Comparison of ENCODE assay signal across 1 cellular context in the genomic region with DNA sequence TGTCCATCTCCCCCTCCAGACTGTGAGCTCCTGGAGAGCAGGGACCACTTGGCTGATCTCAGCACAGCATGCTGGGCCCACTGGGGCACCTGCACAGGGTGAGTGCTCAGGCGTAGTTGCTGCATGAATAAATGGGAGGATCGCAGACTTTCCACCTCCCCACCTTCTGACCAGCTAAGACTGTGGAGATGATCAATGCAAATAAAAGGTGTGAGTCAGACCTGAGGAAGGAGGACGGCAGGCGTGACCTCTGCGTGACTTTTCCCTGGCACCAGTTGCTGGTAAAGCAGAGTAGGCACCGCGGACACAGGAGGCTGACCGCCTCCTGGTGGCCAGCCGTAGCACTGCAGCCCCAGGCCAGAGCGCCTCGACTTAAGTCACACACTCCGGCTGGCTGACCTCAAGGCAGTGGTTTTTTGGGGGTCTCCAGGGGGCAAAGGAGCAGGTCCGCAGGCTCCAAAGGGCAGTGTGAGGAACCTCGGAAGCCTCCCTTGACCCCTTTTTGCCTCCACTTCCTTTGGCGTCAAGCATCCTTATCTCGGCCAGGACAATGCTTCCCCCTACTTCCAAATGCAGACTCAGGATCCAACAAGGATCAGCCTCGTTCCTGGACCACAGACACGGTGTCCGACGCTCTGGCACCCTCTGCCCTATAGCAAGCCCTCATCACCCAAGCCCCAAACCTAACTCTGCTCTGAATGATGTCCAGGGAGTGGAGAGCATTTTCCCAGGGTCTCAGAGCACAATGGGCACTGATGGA.
A peak's percentile ranks its signal among the peaks of the same experiment; 100 is the strongest.
TF ChIP-seq lines count a peak whose summit lies in the region.

No MANE protein-coding gene starts in this region.

TF ChIP-seq in HepG2, 621 proteins besides CTCF, POLR2A, EP300 and RAD21 (continued from another document and continues in another):
- TF ChIP-seq, protein P1, sequence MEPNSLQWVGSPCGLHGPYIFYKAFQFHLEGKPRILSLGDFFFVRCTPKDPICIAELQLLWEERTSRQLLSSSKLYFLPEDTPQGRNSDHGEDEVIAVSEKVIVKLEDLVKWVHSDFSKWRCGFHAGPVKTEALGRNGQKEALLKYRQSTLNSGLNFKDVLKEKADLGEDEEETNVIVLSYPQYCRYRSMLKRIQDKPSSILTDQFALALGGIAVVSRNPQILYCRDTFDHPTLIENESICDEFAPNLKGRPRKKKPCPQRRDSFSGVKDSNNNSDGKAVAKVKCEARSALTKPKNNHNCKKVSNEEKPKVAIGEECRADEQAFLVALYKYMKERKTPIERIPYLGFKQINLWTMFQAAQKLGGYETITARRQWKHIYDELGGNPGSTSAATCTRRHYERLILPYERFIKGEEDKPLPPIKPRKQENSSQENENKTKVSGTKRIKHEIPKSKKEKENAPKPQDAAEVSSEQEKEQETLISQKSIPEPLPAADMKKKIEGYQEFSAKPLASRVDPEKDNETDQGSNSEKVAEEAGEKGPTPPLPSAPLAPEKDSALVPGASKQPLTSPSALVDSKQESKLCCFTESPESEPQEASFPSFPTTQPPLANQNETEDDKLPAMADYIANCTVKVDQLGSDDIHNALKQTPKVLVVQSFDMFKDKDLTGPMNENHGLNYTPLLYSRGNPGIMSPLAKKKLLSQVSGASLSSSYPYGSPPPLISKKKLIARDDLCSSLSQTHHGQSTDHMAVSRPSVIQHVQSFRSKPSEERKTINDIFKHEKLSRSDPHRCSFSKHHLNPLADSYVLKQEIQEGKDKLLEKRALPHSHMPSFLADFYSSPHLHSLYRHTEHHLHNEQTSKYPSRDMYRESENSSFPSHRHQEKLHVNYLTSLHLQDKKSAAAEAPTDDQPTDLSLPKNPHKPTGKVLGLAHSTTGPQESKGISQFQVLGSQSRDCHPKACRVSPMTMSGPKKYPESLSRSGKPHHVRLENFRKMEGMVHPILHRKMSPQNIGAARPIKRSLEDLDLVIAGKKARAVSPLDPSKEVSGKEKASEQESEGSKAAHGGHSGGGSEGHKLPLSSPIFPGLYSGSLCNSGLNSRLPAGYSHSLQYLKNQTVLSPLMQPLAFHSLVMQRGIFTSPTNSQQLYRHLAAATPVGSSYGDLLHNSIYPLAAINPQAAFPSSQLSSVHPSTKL (CRISPR knock-in tag; IDR thresholded peaks at IDR 0.05): peak; percentile 55
- TF ChIP-seq, protein P2, sequence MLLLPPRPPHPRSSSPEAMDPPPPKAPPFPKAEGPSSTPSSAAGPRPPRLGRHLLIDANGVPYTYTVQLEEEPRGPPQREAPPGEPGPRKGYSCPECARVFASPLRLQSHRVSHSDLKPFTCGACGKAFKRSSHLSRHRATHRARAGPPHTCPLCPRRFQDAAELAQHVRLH (CRISPR knock-in tag; IDR thresholded peaks at IDR 0.05; ENCODE audit: borderline replicate concordance, low read depth): peak; percentile 58; the same call in 1 of the 2 replicates
- TF ChIP-seq ZNF614 (CRISPR knock-in tag; IDR thresholded peaks at IDR 0.05; ENCODE audit: borderline replicate concordance) (0 out of 2 replicates have a peak, but pooled peaks have one; percentile 33), ZNF354B (CRISPR knock-in tag; IDR thresholded peaks at IDR 0.05) (0 out of 2 replicates have a peak, but pooled peaks have one; percentile 85), ETV5 (CRISPR knock-in tag; IDR thresholded peaks at IDR 0.05; ENCODE audit: borderline replicate concordance) (peak; percentile 17; the same call in 1 of the 2 replicates), NR2F1 (CRISPR knock-in tag; IDR thresholded peaks at IDR 0.05) (peak in 1 of 2 experiments; percentile 68; a peak in 1 of 4 replicates), CSRNP1 (CRISPR knock-in tag; IDR thresholded peaks at IDR 0.05) (peak; percentile 43; the same call in 1 of the 2 replicates), ZSCAN21 (CRISPR knock-in tag; IDR thresholded peaks at IDR 0.05; ENCODE audit: borderline replicate concordance) (no peak), PHF8 (CRISPR knock-in tag; IDR thresholded peaks at IDR 0.05) (no peak), ZSCAN5A (CRISPR knock-in tag; IDR thresholded peaks at IDR 0.05; ENCODE audit: borderline replicate concordance) (no peak), ZNF230 (CRISPR knock-in tag; IDR thresholded peaks at IDR 0.05) (no peak), GMEB1 (CRISPR knock-in tag; IDR thresholded peaks at IDR 0.05; ENCODE audit: borderline replicate concordance) (no peak), MXI1 (IDR thresholded peaks at IDR 0.05; ENCODE audit: borderline replicate concordance, low read depth, low read length) (no peak), ZNF260 (CRISPR knock-in tag; IDR thresholded peaks at IDR 0.05; ENCODE audit: borderline replicate concordance, low read depth) (no peak), ZC3H13 (CRISPR knock-in tag; IDR thresholded peaks at IDR 0.05) (no peak), MXD4 (CRISPR knock-in tag; IDR thresholded peaks at IDR 0.05) (peak; percentile 26; the same call in 1 of the 2 replicates), YEATS4 (CRISPR knock-in tag; IDR thresholded peaks at IDR 0.05; ENCODE audit: borderline replicate concordance) (no peak), ZNF138 (CRISPR knock-in tag; IDR thresholded peaks at IDR 0.05; ENCODE audit: low read depth) (no peak), ZNF777 (CRISPR knock-in tag; IDR thresholded peaks at IDR 0.05) (no peak), ZBTB44 (CRISPR knock-in tag; IDR thresholded peaks at IDR 0.05) (no peak), TFE3 (CRISPR knock-in tag; IDR thresholded peaks at IDR 0.05) (no peak), ZNF609 (CRISPR knock-in tag; IDR thresholded peaks at IDR 0.05; ENCODE audit: borderline replicate concordance) (no peak), HINFP (CRISPR knock-in tag; IDR thresholded peaks at IDR 0.05; ENCODE audit: low read depth) (no peak), ELF4 (CRISPR knock-in tag; IDR thresholded peaks at IDR 0.05; ENCODE audit: borderline replicate concordance) (no peak), YEATS2 (CRISPR knock-in tag; IDR thresholded peaks at IDR 0.05; ENCODE audit: borderline replicate concordance) (peak; percentile 58; the same call in 1 of the 2 replicates), RARA (CRISPR knock-in tag; IDR thresholded peaks at IDR 0.05) (peak; percentile 90), ZNF615 (CRISPR knock-in tag; IDR thresholded peaks at IDR 0.05; ENCODE audit: borderline replicate concordance) (no peak), NR3C1 (CRISPR knock-in tag; IDR thresholded peaks at IDR 0.05) (no peak), SALL1 (CRISPR knock-in tag; IDR thresholded peaks at IDR 0.05) (peak; percentile 47; the same call in 1 of the 2 replicates)
- TF ChIP-seq, protein P3, sequence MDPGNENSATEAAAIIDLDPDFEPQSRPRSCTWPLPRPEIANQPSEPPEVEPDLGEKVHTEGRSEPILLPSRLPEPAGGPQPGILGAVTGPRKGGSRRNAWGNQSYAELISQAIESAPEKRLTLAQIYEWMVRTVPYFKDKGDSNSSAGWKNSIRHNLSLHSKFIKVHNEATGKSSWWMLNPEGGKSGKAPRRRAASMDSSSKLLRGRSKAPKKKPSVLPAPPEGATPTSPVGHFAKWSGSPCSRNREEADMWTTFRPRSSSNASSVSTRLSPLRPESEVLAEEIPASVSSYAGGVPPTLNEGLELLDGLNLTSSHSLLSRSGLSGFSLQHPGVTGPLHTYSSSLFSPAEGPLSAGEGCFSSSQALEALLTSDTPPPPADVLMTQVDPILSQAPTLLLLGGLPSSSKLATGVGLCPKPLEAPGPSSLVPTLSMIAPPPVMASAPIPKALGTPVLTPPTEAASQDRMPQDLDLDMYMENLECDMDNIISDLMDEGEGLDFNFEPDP (CRISPR knock-in tag; conservative IDR thresholded peaks at IDR 0.05): no peak
